28 cellular contexts compared by ENCODE assay signal in genomic region chr2:120497261-120497977, GRCh38.
"Had no signal": no experiment of that assay in that cellular context is flagged by ENCODE, and none has a peak within 500 bp of the region (broad histone marks: within the 10 kb centered on the region; RNA-seq: fewer than 3 reads in every experiment).

No MANE protein-coding gene starts in this region.

- H3K4me3 ChIP-seq: breast epithelium, colonic mucosa, esophagus squamous epithelium, hepatocyte, lower lobe of right lung, sigmoid colon, smooth muscle cell, thoracic aorta, uterus had no signal

- DNase-seq: activated CD4-positive, alpha-beta T cell treated with anti-CD3 and anti-CD28 coated beads for 36 hours; activated CD4-positive, CD25-positive, alpha-beta regulatory T cell; activated CD8-positive, alpha-beta memory T cell treated with anti-CD3 and anti-CD28 coated beads, Interleukin-2, amount 10 ng/mL, durations not matched to agents 7 days and 5 days; activated CD8-positive, alpha-beta T cell treated with anti-CD3 and anti-CD28 coated beads, Interleukin-2, amount 10 ng/mL, durations not matched to agents 7 days and 5 days; activated naive CD8-positive, alpha-beta T cell treated with anti-CD3 and anti-CD28 coated beads, Interleukin-2, amount 50 U/mL, for 24 hours; activated T-cell treated with anti-CD3 and anti-CD28 coated beads, Interleukin-2, amount 50 U/mL, for 48 hours; amygdala; colonic mucosa; effector CD8-positive, alpha-beta T cell; esophagus squamous epithelium; foreskin melanocyte; islet precursor cell; left colon; lower lobe of right lung; mesenchymal stem cell; naive thymus-derived CD8-positive, alpha-beta T cell; occipital lobe; sigmoid colon; stimulated activated CD4-positive, alpha-beta T cell treated with anti-CD3 and anti-CD28 coated beads, Interleukin-15, amount 100 ng/mL, for 24 hours; stimulated activated CD4-positive, alpha-beta T cell treated with anti-CD3 and anti-CD28 coated beads, Interleukin-2, amount 100 ng/mL, for 24 hours; stimulated activated naive CD4-positive, alpha-beta T cell; trophoblast cell; uterus had no signal

- H3K4me1 ChIP-seq: breast epithelium, colonic mucosa, esophagus squamous epithelium, lower lobe of right lung, sigmoid colon, uterus had no signal

- H3K36me3 ChIP-seq: breast epithelium, colonic mucosa, esophagus squamous epithelium, lower lobe of right lung, sigmoid colon, thoracic aorta, uterus had no signal

- ATAC-seq: activated CD4-positive, alpha-beta T cell treated with anti-CD3 and anti-CD28 coated beads for 36 hours; activated CD8-positive, alpha-beta memory T cell treated with anti-CD3 and anti-CD28 coated beads, Interleukin-2, amount 10 ng/mL, durations not matched to agents 7 days and 5 days; activated CD8-positive, alpha-beta T cell treated with anti-CD3 and anti-CD28 coated beads, Interleukin-2, amount 10 ng/mL, durations not matched to agents 7 days and 5 days; activated naive CD8-positive, alpha-beta T cell treated with anti-CD3 and anti-CD28 coated beads, Interleukin-2, amount 50 U/mL, for 24 hours; left colon; naive thymus-derived CD8-positive, alpha-beta T cell had no signal

- H3K27me3 ChIP-seq: breast epithelium, colonic mucosa, hepatocyte, sigmoid colon, uterus had no signal

- H3K27ac ChIP-seq: breast epithelium, colonic mucosa, epithelial cell of prostate, esophagus squamous epithelium, hepatocyte, lower lobe of right lung, sigmoid colon, thoracic aorta, uterus had no signal

- H3K9me3 ChIP-seq: breast epithelium, colonic mucosa, esophagus squamous epithelium, lower lobe of right lung, sigmoid colon, thoracic aorta, uterus had no signal
